ENCODE assay signal across 8 cellular contexts in genomic region chr5:13957032-13957645, GRCh38.
DNase-seq lines count a peak whose midpoint lies in the region; ATAC-seq, FAIRE-seq and TF ChIP-seq lines count a peak whose summit lies in the region.

No MANE protein-coding gene starts in this region.

- H3K4me3 ChIP-seq in astrocyte of the cerebellum (ENCODE audit: low read depth, low read length): no peak overlapping the region

- DNase-seq in DMS153 treated with DMSO at 0.1 percent for 48 hours (lab: John Stamatoyannopoulos, UW; ENCODE audit: unreplicated experiment): peak; percentile 77
- peak; percentile 83 for DNase-seq in NCI-H2227 (lab: John Stamatoyannopoulos, UW; ENCODE audit: unreplicated experiment)
- DNase-seq in astrocyte of the cerebellum (ENCODE audit: low read depth): peak; percentile 66
- DNase-seq in urothelium cell line (ENCODE audit: low spot score): peak; percentile 64
- DNase-seq in T-helper 9 cell: no peak

- ATAC-seq in GM19397 (IDR thresholded peaks at IDR 0.05; ENCODE audit: unreplicated experiment): peak; percentile 92
- ATAC-seq in HG03378 (IDR thresholded peaks at IDR 0.05; ENCODE audit: unreplicated experiment): peak; percentile 98

- peak; percentile 92 for FAIRE-seq in islet of Langerhans (lab: Jason Lieb, UNC)
- FAIRE-seq in urothelium cell line (lab: Jason Lieb, UNC): no peak

- peak; percentile 70 for TF ChIP-seq CTCF in astrocyte of the cerebellum (IDR thresholded peaks at IDR 0.05; ENCODE audit: low read depth, low read length, missing control alignments)

- in situ Hi-C loops in astrocyte of the cerebellum (cut with HindIII; ENCODE audit: low sequenced_read_pairs): no loop called here
